1 cellular context compared by ENCODE assay signal in the genomic region with DNA sequence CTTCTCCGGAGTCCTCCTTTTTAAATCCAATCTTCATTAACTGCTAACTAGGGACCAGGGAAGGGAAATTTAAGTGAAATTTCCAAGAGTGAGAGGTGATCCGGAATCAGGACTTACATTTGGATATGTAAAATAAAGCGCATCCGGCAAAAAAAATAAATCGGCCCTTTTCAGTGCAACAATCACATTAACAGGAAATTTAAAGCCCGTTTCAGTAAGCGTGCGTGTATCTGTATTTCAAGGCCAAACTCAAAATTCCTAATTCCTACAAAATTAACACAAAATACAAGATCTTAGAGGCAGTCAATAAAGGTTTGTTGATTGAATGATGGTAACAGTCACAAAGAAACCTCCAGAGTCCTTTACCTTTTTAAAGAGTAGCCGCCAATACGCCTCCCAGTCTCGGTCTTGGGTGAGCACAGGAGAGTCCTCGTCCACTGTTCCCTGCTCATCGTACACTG.
A peak's percentile ranks its signal among the peaks of the same experiment; 100 is the strongest.
TF ChIP-seq lines count a peak whose summit lies in the region.

No MANE protein-coding gene starts in this region.

TF ChIP-seq in K562, 482 proteins besides CTCF, POLR2A, EP300 and RAD21 (continued from another document and continues in another):
- TF ChIP-seq, protein P1, sequence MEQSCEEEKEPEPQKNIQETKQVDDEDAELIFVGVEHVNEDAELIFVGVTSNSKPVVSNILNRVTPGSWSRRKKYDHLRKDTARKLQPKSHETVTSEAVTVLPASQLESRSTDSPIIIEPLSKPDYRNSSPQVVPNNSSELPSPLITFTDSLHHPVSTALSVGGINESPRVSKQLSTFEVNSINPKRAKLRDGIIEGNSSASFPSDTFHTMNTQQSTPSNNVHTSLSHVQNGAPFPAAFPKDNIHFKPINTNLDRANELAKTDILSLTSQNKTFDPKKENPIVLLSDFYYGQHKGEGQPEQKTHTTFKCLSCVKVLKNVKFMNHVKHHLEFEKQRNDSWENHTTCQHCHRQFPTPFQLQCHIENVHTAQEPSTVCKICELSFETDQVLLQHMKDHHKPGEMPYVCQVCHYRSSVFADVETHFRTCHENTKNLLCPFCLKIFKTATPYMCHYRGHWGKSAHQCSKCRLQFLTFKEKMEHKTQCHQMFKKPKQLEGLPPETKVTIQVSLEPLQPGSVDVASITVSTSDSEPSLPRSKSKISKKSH (CRISPR knock-in tag; IDR thresholded peaks at IDR 0.05): no peak
- no peak for TF ChIP-seq TBL1XR1 (IDR thresholded peaks at IDR 0.05; ENCODE audit: low read length in 2 of 2)
- TF ChIP-seq POU5F1 (IDR thresholded peaks at IDR 0.05; ENCODE audit: borderline replicate concordance, low read depth, low read length, partially characterized antibody): no peak
- TF ChIP-seq CXXC5 (CRISPR knock-in tag; IDR thresholded peaks at IDR 0.05): no peak
- no peak for TF ChIP-seq PYGO2 (tag; IDR thresholded peaks at IDR 0.05)
- no peak for TF ChIP-seq CBX2 (IDR thresholded peaks at IDR 0.05; ENCODE audit: insufficient read depth, low read length, poor library complexity, severe bottlenecking)
- no peak; a peak in 1 of 4 replicates for TF ChIP-seq CSDE1 (IDR thresholded peaks at IDR 0.05)
- TF ChIP-seq, protein P2, sequence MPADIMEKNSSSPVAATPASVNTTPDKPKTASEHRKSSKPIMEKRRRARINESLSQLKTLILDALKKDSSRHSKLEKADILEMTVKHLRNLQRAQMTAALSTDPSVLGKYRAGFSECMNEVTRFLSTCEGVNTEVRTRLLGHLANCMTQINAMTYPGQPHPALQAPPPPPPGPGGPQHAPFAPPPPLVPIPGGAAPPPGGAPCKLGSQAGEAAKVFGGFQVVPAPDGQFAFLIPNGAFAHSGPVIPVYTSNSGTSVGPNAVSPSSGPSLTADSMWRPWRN (IDR thresholded peaks at IDR 0.05; ENCODE audit: low read depth): no peak
- no peak for TF ChIP-seq NCOA2 (IDR thresholded peaks at IDR 0.05; ENCODE audit: partially characterized antibody in 2 of 2)
- TF ChIP-seq MCM7 (IDR thresholded peaks at IDR 0.05): no peak
- 0 out of 2 replicates have a peak, but pooled peaks have one; percentile 28 for TF ChIP-seq MIER1 (IDR thresholded peaks at IDR 0.05; ENCODE audit: low read depth)
- 0 out of 2 replicates have a peak, but pooled peaks have one; percentile 40 for TF ChIP-seq KAT7 (CRISPR knock-in tag; IDR thresholded peaks at IDR 0.05; ENCODE audit: borderline replicate concordance)
- TF ChIP-seq KHSRP (IDR thresholded peaks at IDR 0.05): no peak
- TF ChIP-seq FOXA1 (IDR thresholded peaks at IDR 0.05; ENCODE audit: borderline replicate concordance): no peak
- no peak for TF ChIP-seq SIN3A (IDR thresholded peaks at IDR 0.05; ENCODE audit: borderline replicate concordance in 2 of 2, control insufficient read depth in 1 of 2, low read depth in 2 of 2, low read length in 2 of 2)
- no peak for TF ChIP-seq PHB2 (IDR thresholded peaks at IDR 0.05; ENCODE audit: low read depth)
- TF ChIP-seq CCNT2 (IDR thresholded peaks at IDR 0.05; ENCODE audit: borderline replicate concordance, extremely low read depth, insufficient read length, low read depth, low read length): no peak
- no peak for TF ChIP-seq MTF1 (CRISPR knock-in tag; IDR thresholded peaks at IDR 0.05; ENCODE audit: borderline replicate concordance)
- TF ChIP-seq ZNF224 (CRISPR knock-in tag; IDR thresholded peaks at IDR 0.05): no peak
- TF ChIP-seq, protein P3, sequence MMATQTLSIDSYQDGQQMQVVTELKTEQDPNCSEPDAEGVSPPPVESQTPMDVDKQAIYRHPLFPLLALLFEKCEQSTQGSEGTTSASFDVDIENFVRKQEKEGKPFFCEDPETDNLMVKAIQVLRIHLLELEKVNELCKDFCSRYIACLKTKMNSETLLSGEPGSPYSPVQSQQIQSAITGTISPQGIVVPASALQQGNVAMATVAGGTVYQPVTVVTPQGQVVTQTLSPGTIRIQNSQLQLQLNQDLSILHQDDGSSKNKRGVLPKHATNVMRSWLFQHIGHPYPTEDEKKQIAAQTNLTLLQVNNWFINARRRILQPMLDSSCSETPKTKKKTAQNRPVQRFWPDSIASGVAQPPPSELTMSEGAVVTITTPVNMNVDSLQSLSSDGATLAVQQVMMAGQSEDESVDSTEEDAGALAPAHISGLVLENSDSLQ (IDR thresholded peaks at IDR 0.05): no peak
- TF ChIP-seq HDAC3 (IDR thresholded peaks at IDR 0.05; ENCODE audit: borderline replicate concordance, partially characterized antibody): no peak
- peak; percentile 87 for TF ChIP-seq CHD1 (IDR thresholded peaks at IDR 0.05; ENCODE audit: low read length)
- peak; percentile 68; the same call in 1 of the 2 replicates for TF ChIP-seq SMARCA4 (IDR thresholded peaks at IDR 0.05)
- TF ChIP-seq SRF (CRISPR knock-in tag; IDR thresholded peaks at IDR 0.05): no peak
- TF ChIP-seq TRIM28 (IDR thresholded peaks at IDR 0.05): no peak
- no peak for TF ChIP-seq PHF20 (IDR thresholded peaks at IDR 0.05; ENCODE audit: partially characterized antibody)
- no peak for TF ChIP-seq ZNF408 (CRISPR knock-in tag; IDR thresholded peaks at IDR 0.05; ENCODE audit: low read depth)
- TF ChIP-seq, protein P4, sequence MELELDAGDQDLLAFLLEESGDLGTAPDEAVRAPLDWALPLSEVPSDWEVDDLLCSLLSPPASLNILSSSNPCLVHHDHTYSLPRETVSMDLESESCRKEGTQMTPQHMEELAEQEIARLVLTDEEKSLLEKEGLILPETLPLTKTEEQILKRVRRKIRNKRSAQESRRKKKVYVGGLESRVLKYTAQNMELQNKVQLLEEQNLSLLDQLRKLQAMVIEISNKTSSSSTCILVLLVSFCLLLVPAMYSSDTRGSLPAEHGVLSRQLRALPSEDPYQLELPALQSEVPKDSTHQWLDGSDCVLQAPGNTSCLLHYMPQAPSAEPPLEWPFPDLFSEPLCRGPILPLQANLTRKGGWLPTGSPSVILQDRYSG (tag; conservative IDR thresholded peaks at IDR 0.05; ENCODE audit: low read depth): no peak
- TF ChIP-seq ZNF436 (CRISPR knock-in tag; IDR thresholded peaks at IDR 0.05): no peak
- no peak for TF ChIP-seq HLTF (IDR thresholded peaks at IDR 0.05)
- TF ChIP-seq JUNB (CRISPR knock-in tag; conservative IDR thresholded peaks at IDR 0.05): no peak
- no peak for TF ChIP-seq ZNF764 (CRISPR knock-in tag; IDR thresholded peaks at IDR 0.05; ENCODE audit: low read depth)
- no peak for TF ChIP-seq ZNF197 (CRISPR knock-in tag; IDR thresholded peaks at IDR 0.05; ENCODE audit: low read depth)
- no peak for TF ChIP-seq LEF1 (IDR thresholded peaks at IDR 0.05)
- TF ChIP-seq, protein P5, sequence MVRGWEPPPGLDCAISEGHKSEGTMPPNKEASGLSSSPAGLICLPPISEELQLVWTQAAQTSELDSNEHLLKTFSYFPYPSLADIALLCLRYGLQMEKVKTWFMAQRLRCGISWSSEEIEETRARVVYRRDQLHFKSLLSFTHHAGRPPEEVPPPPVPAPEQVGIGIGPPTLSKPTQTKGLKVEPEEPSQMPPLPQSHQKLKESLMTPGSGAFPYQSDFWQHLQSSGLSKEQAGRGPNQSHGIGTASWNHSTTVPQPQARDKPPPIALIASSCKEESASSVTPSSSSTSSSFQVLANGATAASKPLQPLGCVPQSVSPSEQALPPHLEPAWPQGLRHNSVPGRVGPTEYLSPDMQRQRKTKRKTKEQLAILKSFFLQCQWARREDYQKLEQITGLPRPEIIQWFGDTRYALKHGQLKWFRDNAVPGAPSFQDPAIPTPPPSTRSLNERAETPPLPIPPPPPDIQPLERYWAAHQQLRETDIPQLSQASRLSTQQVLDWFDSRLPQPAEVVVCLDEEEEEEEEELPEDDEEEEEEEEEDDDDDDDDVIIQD (CRISPR knock-in tag; IDR thresholded peaks at IDR 0.05): no peak
- TF ChIP-seq, protein P6, sequence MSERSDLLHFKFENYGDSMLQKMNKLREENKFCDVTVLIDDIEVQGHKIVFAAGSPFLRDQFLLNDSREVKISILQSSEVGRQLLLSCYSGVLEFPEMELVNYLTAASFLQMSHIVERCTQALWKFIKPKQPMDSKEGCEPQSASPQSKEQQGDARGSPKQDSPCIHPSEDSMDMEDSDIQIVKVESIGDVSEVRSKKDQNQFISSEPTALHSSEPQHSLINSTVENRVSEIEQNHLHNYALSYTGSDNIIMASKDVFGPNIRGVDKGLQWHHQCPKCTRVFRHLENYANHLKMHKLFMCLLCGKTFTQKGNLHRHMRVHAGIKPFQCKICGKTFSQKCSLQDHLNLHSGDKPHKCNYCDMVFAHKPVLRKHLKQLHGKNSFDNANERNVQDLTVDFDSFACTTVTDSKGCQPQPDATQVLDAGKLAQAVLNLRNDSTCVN (CRISPR knock-in tag; IDR thresholded peaks at IDR 0.05): no peak
- TF ChIP-seq, protein P7, sequence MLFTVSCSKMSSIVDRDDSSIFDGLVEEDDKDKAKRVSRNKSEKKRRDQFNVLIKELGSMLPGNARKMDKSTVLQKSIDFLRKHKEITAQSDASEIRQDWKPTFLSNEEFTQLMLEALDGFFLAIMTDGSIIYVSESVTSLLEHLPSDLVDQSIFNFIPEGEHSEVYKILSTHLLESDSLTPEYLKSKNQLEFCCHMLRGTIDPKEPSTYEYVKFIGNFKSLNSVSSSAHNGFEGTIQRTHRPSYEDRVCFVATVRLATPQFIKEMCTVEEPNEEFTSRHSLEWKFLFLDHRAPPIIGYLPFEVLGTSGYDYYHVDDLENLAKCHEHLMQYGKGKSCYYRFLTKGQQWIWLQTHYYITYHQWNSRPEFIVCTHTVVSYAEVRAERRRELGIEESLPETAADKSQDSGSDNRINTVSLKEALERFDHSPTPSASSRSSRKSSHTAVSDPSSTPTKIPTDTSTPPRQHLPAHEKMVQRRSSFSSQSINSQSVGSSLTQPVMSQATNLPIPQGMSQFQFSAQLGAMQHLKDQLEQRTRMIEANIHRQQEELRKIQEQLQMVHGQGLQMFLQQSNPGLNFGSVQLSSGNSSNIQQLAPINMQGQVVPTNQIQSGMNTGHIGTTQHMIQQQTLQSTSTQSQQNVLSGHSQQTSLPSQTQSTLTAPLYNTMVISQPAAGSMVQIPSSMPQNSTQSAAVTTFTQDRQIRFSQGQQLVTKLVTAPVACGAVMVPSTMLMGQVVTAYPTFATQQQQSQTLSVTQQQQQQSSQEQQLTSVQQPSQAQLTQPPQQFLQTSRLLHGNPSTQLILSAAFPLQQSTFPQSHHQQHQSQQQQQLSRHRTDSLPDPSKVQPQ (CRISPR knock-in tag; IDR thresholded peaks at IDR 0.05; ENCODE audit: borderline replicate concordance): no peak
- TF ChIP-seq, protein P8, sequence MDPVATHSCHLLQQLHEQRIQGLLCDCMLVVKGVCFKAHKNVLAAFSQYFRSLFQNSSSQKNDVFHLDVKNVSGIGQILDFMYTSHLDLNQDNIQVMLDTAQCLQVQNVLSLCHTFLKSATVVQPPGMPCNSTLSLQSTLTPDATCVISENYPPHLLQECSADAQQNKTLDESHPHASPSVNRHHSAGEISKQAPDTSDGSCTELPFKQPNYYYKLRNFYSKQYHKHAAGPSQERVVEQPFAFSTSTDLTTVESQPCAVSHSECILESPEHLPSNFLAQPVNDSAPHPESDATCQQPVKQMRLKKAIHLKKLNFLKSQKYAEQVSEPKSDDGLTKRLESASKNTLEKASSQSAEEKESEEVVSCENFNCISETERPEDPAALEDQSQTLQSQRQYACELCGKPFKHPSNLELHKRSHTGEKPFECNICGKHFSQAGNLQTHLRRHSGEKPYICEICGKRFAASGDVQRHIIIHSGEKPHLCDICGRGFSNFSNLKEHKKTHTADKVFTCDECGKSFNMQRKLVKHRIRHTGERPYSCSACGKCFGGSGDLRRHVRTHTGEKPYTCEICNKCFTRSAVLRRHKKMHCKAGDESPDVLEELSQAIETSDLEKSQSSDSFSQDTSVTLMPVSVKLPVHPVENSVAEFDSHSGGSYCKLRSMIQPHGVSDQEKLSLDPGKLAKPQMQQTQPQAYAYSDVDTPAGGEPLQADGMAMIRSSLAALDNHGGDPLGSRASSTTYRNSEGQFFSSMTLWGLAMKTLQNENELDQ (CRISPR knock-in tag; IDR thresholded peaks at IDR 0.05; ENCODE audit: borderline replicate concordance): no peak
- TF ChIP-seq, protein P9, sequence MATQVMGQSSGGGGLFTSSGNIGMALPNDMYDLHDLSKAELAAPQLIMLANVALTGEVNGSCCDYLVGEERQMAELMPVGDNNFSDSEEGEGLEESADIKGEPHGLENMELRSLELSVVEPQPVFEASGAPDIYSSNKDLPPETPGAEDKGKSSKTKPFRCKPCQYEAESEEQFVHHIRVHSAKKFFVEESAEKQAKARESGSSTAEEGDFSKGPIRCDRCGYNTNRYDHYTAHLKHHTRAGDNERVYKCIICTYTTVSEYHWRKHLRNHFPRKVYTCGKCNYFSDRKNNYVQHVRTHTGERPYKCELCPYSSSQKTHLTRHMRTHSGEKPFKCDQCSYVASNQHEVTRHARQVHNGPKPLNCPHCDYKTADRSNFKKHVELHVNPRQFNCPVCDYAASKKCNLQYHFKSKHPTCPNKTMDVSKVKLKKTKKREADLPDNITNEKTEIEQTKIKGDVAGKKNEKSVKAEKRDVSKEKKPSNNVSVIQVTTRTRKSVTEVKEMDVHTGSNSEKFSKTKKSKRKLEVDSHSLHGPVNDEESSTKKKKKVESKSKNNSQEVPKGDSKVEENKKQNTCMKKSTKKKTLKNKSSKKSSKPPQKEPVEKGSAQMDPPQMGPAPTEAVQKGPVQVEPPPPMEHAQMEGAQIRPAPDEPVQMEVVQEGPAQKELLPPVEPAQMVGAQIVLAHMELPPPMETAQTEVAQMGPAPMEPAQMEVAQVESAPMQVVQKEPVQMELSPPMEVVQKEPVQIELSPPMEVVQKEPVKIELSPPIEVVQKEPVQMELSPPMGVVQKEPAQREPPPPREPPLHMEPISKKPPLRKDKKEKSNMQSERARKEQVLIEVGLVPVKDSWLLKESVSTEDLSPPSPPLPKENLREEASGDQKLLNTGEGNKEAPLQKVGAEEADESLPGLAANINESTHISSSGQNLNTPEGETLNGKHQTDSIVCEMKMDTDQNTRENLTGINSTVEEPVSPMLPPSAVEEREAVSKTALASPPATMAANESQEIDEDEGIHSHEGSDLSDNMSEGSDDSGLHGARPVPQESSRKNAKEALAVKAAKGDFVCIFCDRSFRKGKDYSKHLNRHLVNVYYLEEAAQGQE (CRISPR knock-in tag; IDR thresholded peaks at IDR 0.05; ENCODE audit: low read depth): no peak
- no peak for TF ChIP-seq MYBL2 (IDR thresholded peaks at IDR 0.05; ENCODE audit: low read depth)
- no peak for TF ChIP-seq MYBL2 (CRISPR knock-in tag; IDR thresholded peaks at IDR 0.05; ENCODE audit: borderline replicate concordance)
- TF ChIP-seq, protein P10, sequence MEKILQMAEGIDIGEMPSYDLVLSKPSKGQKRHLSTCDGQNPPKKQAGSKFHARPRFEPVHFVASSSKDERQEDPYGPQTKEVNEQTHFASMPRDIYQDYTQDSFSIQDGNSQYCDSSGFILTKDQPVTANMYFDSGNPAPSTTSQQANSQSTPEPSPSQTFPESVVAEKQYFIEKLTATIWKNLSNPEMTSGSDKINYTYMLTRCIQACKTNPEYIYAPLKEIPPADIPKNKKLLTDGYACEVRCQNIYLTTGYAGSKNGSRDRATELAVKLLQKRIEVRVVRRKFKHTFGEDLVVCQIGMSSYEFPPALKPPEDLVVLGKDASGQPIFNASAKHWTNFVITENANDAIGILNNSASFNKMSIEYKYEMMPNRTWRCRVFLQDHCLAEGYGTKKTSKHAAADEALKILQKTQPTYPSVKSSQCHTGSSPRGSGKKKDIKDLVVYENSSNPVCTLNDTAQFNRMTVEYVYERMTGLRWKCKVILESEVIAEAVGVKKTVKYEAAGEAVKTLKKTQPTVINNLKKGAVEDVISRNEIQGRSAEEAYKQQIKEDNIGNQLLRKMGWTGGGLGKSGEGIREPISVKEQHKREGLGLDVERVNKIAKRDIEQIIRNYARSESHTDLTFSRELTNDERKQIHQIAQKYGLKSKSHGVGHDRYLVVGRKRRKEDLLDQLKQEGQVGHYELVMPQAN (IDR thresholded peaks at IDR 0.05; ENCODE audit: borderline replicate concordance): no peak
- TF ChIP-seq BDP1 (IDR thresholded peaks at IDR 0.05; ENCODE audit: insufficient read depth, insufficient read length): no peak
